17 cellular contexts compared by ENCODE assay signal in the genomic region with DNA sequence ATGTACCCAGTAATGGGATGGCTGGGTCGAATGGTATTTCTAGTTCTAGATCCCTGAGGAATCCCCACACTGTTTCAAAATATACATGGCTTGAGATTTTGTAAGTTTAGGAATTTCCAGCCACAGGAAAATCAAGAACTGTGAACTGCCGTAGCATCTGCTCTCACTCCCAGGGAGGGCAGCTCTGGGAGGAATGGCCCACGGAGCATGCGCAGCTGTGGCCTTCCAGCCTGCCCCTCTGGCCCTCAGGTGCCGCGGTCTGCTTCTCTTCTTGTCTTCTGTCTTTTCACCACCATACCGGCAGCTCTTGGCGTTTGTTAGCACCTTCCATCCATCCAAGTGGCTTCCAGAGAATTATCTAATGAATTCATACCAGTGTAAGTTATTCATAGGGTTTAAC. TPM values are rescaled to one million over a fixed set of nuclear protein-coding genes. Genes with fewer than 3 reads are reported as not detected.
DNase-seq lines count a peak whose midpoint lies in the region; ATAC-seq and TF ChIP-seq lines count a peak whose summit lies in the region.
"Had no signal": no experiment of that assay in that cellular context is flagged by ENCODE, and none has a peak within 500 bp of the region (broad histone marks: within the 10 kb centered on the region; RNA-seq: fewer than 3 reads in every experiment).

No MANE protein-coding gene starts in this region.

- peak overlapping the region; percentile 8 for H3K4me3 Mint-ChIP-seq in activated naive CD8-positive, alpha-beta T cell treated with anti-CD3 and anti-CD28 coated beads, Interleukin-2, amount 50 U/mL, for 24 hours
- H3K4me3 Mint-ChIP-seq in activated naive CD8-positive, alpha-beta T cell treated with anti-CD3 and anti-CD28 coated beads for 36 hours = no peak overlapping the region
- peak overlapping the region; percentile 59 for H3K4me3 Mint-ChIP-seq in natural killer cell
- H3K4me3 Mint-ChIP-seq: GM23338 had no signal

- H3K36me3 ChIP-seq in body of pancreas (replicated peaks in 1 of 2; ENCODE audit: insufficient read depth in 1 of 2, low read depth in 2 of 2) (no peaks in the 10 kb centered on the region), transverse colon (no peaks in the 10 kb centered on the region)
- H3K36me3 ChIP-seq: BLaER1 treated with 17β-estradiol and CSF1 and Interleukin-3, amounts not matched to agents 10 nM and 100 nM had no signal

- ATAC-seq in activated naive CD8-positive, alpha-beta T cell treated with anti-CD3 and anti-CD28 coated beads, Interleukin-2, amount 50 U/mL, for 24 hours = no peak
- no peak for ATAC-seq in body of pancreas
- no peak for ATAC-seq in natural killer cell
- no peak for ATAC-seq in HG03280 (IDR thresholded peaks at IDR 0.05; ENCODE audit: unreplicated experiment)
- ATAC-seq in HG02678 (IDR thresholded peaks at IDR 0.05; ENCODE audit: unreplicated experiment) = no peak
- ATAC-seq: A549, GM23338 had no signal

- no peak overlapping the region for H3K27ac Mint-ChIP-seq in activated naive CD8-positive, alpha-beta T cell treated with anti-CD3 and anti-CD28 coated beads, Interleukin-2, amount 50 U/mL, for 24 hours
- H3K27ac Mint-ChIP-seq in activated naive CD8-positive, alpha-beta T cell treated with anti-CD3 and anti-CD28 coated beads for 36 hours = no peak overlapping the region
- H3K27ac Mint-ChIP-seq in natural killer cell = peak overlapping the region in 1 of 2 donors; percentile 20
- H3K27ac Mint-ChIP-seq: GM23338 had no signal

- H3K36me3 Mint-ChIP-seq in activated naive CD8-positive, alpha-beta T cell treated with anti-CD3 and anti-CD28 coated beads, Interleukin-2, amount 50 U/mL, for 24 hours (ENCODE audit: low read depth) = no peaks in the 10 kb centered on the region
- no peaks in the 10 kb centered on the region for H3K36me3 Mint-ChIP-seq in activated naive CD8-positive, alpha-beta T cell treated with anti-CD3 and anti-CD28 coated beads for 36 hours
- no peaks in the 10 kb centered on the region for H3K36me3 Mint-ChIP-seq in natural killer cell

- H3K9me3 Mint-ChIP-seq in activated naive CD8-positive, alpha-beta T cell treated with anti-CD3 and anti-CD28 coated beads, Interleukin-2, amount 50 U/mL, for 24 hours = no peaks in the 10 kb centered on the region
- no peaks in the 10 kb centered on the region for H3K9me3 Mint-ChIP-seq in activated naive CD8-positive, alpha-beta T cell treated with anti-CD3 and anti-CD28 coated beads for 36 hours
- H3K9me3 Mint-ChIP-seq in natural killer cell = no peaks in the 10 kb centered on the region
- H3K9me3 Mint-ChIP-seq: GM23338 had no signal

- H3K27ac ChIP-seq in body of pancreas (no peak overlapping the region), transverse colon (peak overlapping the region; percentile 18 to 52 (median 34))
- H3K27ac ChIP-seq: A549; BLaER1 treated with 17β-estradiol and CSF1 and Interleukin-3, amounts not matched to agents 10 nM and 100 nM had no signal

- H3K4me3 ChIP-seq in body of pancreas (no peak overlapping the region), transverse colon (no peak overlapping the region)
- H3K4me3 ChIP-seq: A549; BLaER1 treated with 17β-estradiol and CSF1 and Interleukin-3, amounts not matched to agents 10 nM and 100 nM; GM23338 had no signal

- H3K4me1 Mint-ChIP-seq in activated naive CD8-positive, alpha-beta T cell treated with anti-CD3 and anti-CD28 coated beads, Interleukin-2, amount 50 U/mL, for 24 hours = peaks cover 25% of the 10 kb centered on the region
- H3K4me1 Mint-ChIP-seq in activated naive CD8-positive, alpha-beta T cell treated with anti-CD3 and anti-CD28 coated beads for 36 hours = peaks cover 24% of the 10 kb centered on the region
- H3K4me1 Mint-ChIP-seq in natural killer cell = peaks cover 22% of the 10 kb centered on the region in 2 donors

- no peak for TF ChIP-seq CTCF in body of pancreas (IDR thresholded peaks at IDR 0.05)
- no peak for TF ChIP-seq CTCF in natural killer cell (IDR thresholded peaks at IDR 0.05)
- no peak for TF ChIP-seq CTCF in transverse colon (IDR thresholded peaks at IDR 0.05)

- H3K9me3 ChIP-seq in body of pancreas (peaks cover 0 to 3% (median 0%) of the 10 kb centered on the region in 3 donors), transverse colon (no peaks in the 10 kb centered on the region)
- H3K9me3 ChIP-seq: A549; BLaER1 treated with 17β-estradiol and CSF1 and Interleukin-3, amounts not matched to agents 10 nM and 100 nM had no signal

- no peak for TF ChIP-seq POLR2A in body of pancreas (IDR thresholded peaks at IDR 0.05)
- TF ChIP-seq POLR2A in transverse colon (IDR thresholded peaks at IDR 0.05) = no peak

- H3K4me1 ChIP-seq in body of pancreas (peaks cover 5% of the 10 kb centered on the region), transverse colon (peaks cover 0 to 16% (median 2%) of the 10 kb centered on the region in 4 donors)
- H3K4me1 ChIP-seq: A549 had no signal

- intact Hi-C loops in body of pancreas (cut with DNase I) (loop anchor here (10.0 kb wide), 1 partner anchor 672 kb away; a partner anchor contains a TSS), natural killer cell (cut with micrococcal nuclease) (no loop called here), transverse colon (cut with DNase I; ENCODE audit: low total_unique reads) (loop anchor here (10.0 kb wide), 1 partner anchor 118 kb away; no protein-coding TSS in a partner anchor)

- H3K27me3 ChIP-seq in body of pancreas (no peaks in the 10 kb centered on the region), transverse colon (peaks cover 27% of the 10 kb centered on the region)
- H3K27me3 ChIP-seq: BLaER1 treated with 17β-estradiol and CSF1 and Interleukin-3, amounts not matched to agents 10 nM and 100 nM had no signal

- DNase-seq in activated naive CD8-positive, alpha-beta T cell treated with anti-CD3 and anti-CD28 coated beads, Interleukin-2, amount 50 U/mL, for 24 hours = no peak
- DNase-seq in activated naive CD8-positive, alpha-beta T cell treated with anti-CD3 and anti-CD28 coated beads for 36 hours = no peak
- peak in 3 of 4 donors; percentile 33 to 55 (median 37) for DNase-seq in body of pancreas
- DNase-seq in natural killer cell = no peak
- no peak for DNase-seq in transverse colon
- no peak for DNase-seq in DMS79 (lab: John Stamatoyannopoulos, UW)
- DNase-seq: COR-L47, EL, KBM-7, NCI-H1417 treated with DMSO at 0.1 percent for 48 hours, NCI-H1930, NCI-H526 treated with DMSO at 0.1 percent for 48 hours had no signal

- no peak for TF ChIP-seq EP300 in transverse colon (IDR thresholded peaks at IDR 0.05; ENCODE audit: low read depth)

- WGBS in body of pancreas, 2 donors = 39 to 43% methylated on average over 6 to 8 of the region's 8 CpGs
- WGBS in transverse colon (ENCODE audit: low coverage in 1 of 2), 2 donors = 88 to 97% methylated on average over 4 to 8 of the region's 8 CpGs

- in situ Hi-C loops in transverse colon (cut with MboI; ENCODE audit: low pct_ligation_motif_present in 1 of 4, low pct_unique_long_range_greater_than_20kb in 1 of 4, low sequenced_read_pairs in 3 of 4) = loop anchor here in 1 of 4 donors (25.0 kb wide), 1 partner anchor 674 kb away; a partner anchor contains a TSS

- H3K27me3 Mint-ChIP-seq in activated naive CD8-positive, alpha-beta T cell treated with anti-CD3 and anti-CD28 coated beads, Interleukin-2, amount 50 U/mL, for 24 hours = no peaks in the 10 kb centered on the region
- no peaks in the 10 kb centered on the region for H3K27me3 Mint-ChIP-seq in activated naive CD8-positive, alpha-beta T cell treated with anti-CD3 and anti-CD28 coated beads for 36 hours
- H3K27me3 Mint-ChIP-seq in natural killer cell (ENCODE audit: low read depth in 2 of 2) = peaks cover 2 to 4% of the 10 kb centered on the region in 2 donors

RNA-seq across cellular contexts. Expression of a gene that starts 19.9 kb away (rescaled TPM):
- 10 to 100 TPM; 28.4 to 30.0 TPM for total RNA-seq in activated naive CD8-positive, alpha-beta T cell treated with anti-CD3 and anti-CD28 coated beads for 36 hours
- total RNA-seq in body of pancreas = 10 to 100 TPM; 10.5 to 10.6 TPM
- total RNA-seq in natural killer cell = 10 to 100 TPM; 22.1 to 30.8 (median 26.5) TPM
- total RNA-seq in transverse colon = 10 to 100 TPM in 3 of 4 donors, 1 to 10 TPM in 1; 7.6 to 22.5 (median 20.2) TPM

RNA-seq across cellular contexts. Expression of a gene that starts 55.9 kb away (rescaled TPM):
- 1 to 10 TPM in 1 of 2 experiments, under 1 TPM in 1; 0.84 to 1.0 TPM for total RNA-seq in activated naive CD8-positive, alpha-beta T cell treated with anti-CD3 and anti-CD28 coated beads for 36 hours
- 10 to 100 TPM in 1 of 2 donors, 1 to 10 TPM in 1; 4.4 to 19.1 TPM for total RNA-seq in body of pancreas
- 1 to 10 TPM; 1.5 to 3.4 (median 2.8) TPM for total RNA-seq in natural killer cell
- total RNA-seq in transverse colon = 1 to 10 TPM in 2 of 4 donors, under 1 TPM in 1, not detected in 1; 0.80 to 7.5 (median 3.7) TPM

Comparison
In these comparisons a context has a peak if more than half of its experiments do, and no peak if none do; other contexts are left out.
1. DNase-seq: peak in body of pancreas (3 of 4); none in activated naive CD8-positive, alpha-beta T cell treated with anti-CD3 and anti-CD28 coated beads, Interleukin-2, amount 50 U/mL, for 24 hours (single experiment), activated naive CD8-positive, alpha-beta T cell treated with anti-CD3 and anti-CD28 coated beads for 36 hours (single experiment), natural killer cell (single experiment), transverse colon (single experiment) and DMS79 (single experiment).
2. H3K27ac ChIP-seq: peak in transverse colon (4 of 4); none in body of pancreas (0 of 4).